In the genomic region with DNA sequence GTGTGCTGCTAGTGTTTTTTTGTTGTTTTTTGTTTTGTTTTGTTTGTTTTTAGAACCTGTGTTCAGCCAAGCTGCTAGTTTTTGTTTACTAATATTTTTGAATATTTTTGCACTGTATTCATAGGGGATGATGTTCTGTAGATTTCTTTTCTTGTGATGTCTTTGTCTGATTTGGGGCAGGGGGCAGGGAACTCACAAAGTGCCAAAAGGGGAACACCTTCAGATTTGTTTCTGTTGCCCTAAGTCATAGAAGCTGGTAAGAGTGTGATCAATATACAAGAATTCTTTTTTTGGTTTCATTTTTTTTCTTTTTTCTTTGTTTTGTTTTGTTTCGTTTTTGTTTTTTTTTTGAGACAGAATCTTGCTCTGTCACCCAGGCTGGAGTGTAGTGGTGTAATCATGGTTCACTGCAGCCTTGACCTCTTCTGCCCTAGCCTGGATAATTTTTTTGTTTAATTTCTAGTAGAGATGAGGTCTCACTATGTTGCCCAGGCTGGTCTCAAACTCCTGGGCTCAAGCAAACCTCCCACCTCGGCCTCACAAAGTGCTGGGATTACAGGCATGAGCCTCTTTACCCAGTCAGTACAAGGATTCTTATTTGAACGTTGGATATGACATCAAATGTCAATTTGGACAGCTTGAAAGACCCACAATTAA, we compare ENCODE assay signal across 1 cellular context.
TF ChIP-seq lines count a peak whose summit lies in the region.

No MANE protein-coding gene starts in this region.

TF ChIP-seq in HepG2, 621 proteins besides CTCF, POLR2A, EP300 and RAD21 (continued from another document and continues in another):
- TF ChIP-seq, protein P1, sequence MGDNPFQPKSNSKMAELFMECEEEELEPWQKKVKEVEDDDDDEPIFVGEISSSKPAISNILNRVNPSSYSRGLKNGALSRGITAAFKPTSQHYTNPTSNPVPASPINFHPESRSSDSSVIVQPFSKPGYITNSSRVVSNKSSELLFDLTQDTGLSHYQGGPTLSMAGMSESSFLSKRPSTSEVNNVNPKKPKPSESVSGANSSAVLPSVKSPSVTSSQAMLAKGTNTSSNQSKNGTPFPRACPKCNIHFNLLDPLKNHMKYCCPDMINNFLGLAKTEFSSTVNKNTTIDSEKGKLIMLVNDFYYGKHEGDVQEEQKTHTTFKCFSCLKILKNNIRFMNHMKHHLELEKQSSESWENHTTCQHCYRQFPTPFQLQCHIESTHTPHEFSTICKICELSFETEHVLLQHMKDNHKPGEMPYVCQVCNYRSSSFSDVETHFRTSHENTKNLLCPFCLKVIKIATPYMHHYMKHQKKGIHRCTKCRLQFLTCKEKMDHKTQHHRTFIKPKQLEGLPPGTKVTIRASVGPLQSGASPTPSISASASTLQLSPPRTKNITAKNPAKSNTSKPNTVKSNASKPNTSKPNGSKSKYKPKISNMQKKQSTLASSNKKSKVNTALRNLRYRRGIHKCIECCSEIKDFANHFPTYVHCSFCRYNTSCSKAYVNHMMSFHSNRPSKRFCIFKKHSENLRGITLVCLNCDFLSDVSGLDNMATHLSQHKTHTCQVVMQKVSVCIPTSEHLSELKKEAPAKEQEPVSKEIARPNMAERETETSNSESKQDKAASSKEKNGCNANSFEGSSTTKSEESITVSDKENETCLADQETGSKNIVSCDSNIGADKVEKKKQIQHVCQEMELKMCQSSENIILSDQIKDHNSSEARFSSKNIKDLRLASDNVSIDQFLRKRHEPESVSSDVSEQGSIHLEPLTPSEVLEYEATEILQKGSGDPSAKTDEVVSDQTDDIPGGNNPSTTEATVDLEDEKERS (CRISPR knock-in tag; IDR thresholded peaks at IDR 0.05) = 0 out of 2 replicates have a peak, but pooled peaks have one; percentile 23
- no peak for TF ChIP-seq ZC3H13 (CRISPR knock-in tag; IDR thresholded peaks at IDR 0.05)
- no peak for TF ChIP-seq ZNF562 (CRISPR knock-in tag; IDR thresholded peaks at IDR 0.05; ENCODE audit: borderline replicate concordance)
- no peak for TF ChIP-seq CAMTA2 (CRISPR knock-in tag; IDR thresholded peaks at IDR 0.05; ENCODE audit: borderline replicate concordance)
- no peak for TF ChIP-seq ZNF124 (CRISPR knock-in tag; IDR thresholded peaks at IDR 0.05)
- peak; percentile 5; the same call in 1 of the 2 replicates for TF ChIP-seq ZNF350 (CRISPR knock-in tag; IDR thresholded peaks at IDR 0.05; ENCODE audit: borderline replicate concordance, low read depth)
- no peak for TF ChIP-seq HOXA5 (CRISPR knock-in tag; IDR thresholded peaks at IDR 0.05)
- TF ChIP-seq, protein P2, sequence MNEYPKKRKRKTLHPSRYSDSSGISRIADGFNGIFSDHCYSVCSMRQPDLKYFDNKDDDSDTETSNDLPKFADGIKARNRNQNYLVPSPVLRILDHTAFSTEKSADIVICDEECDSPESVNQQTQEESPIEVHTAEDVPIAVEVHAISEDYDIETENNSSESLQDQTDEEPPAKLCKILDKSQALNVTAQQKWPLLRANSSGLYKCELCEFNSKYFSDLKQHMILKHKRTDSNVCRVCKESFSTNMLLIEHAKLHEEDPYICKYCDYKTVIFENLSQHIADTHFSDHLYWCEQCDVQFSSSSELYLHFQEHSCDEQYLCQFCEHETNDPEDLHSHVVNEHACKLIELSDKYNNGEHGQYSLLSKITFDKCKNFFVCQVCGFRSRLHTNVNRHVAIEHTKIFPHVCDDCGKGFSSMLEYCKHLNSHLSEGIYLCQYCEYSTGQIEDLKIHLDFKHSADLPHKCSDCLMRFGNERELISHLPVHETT (CRISPR knock-in tag; conservative IDR thresholded peaks at IDR 0.05) = no peak
- TF ChIP-seq, protein P3, sequence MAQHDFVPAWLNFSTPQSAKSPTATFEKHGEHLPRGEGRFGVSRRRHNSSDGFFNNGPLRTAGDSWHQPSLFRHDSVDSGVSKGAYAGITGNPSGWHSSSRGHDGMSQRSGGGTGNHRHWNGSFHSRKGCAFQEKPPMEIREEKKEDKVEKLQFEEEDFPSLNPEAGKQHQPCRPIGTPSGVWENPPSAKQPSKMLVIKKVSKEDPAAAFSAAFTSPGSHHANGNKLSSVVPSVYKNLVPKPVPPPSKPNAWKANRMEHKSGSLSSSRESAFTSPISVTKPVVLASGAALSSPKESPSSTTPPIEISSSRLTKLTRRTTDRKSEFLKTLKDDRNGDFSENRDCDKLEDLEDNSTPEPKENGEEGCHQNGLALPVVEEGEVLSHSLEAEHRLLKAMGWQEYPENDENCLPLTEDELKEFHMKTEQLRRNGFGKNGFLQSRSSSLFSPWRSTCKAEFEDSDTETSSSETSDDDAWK (CRISPR knock-in tag; IDR thresholded peaks at IDR 0.05) = no peak
- TF ChIP-seq NCOA2 (CRISPR knock-in tag; IDR thresholded peaks at IDR 0.05) = peak; percentile 64
- no peak for TF ChIP-seq ATM (IDR thresholded peaks at IDR 0.05; ENCODE audit: borderline replicate concordance)
- TF ChIP-seq SOX6 (IDR thresholded peaks at IDR 0.05) = no peak
- TF ChIP-seq SOX6 (CRISPR knock-in tag; IDR thresholded peaks at IDR 0.05) = peak; percentile 79
- TF ChIP-seq, protein P4, sequence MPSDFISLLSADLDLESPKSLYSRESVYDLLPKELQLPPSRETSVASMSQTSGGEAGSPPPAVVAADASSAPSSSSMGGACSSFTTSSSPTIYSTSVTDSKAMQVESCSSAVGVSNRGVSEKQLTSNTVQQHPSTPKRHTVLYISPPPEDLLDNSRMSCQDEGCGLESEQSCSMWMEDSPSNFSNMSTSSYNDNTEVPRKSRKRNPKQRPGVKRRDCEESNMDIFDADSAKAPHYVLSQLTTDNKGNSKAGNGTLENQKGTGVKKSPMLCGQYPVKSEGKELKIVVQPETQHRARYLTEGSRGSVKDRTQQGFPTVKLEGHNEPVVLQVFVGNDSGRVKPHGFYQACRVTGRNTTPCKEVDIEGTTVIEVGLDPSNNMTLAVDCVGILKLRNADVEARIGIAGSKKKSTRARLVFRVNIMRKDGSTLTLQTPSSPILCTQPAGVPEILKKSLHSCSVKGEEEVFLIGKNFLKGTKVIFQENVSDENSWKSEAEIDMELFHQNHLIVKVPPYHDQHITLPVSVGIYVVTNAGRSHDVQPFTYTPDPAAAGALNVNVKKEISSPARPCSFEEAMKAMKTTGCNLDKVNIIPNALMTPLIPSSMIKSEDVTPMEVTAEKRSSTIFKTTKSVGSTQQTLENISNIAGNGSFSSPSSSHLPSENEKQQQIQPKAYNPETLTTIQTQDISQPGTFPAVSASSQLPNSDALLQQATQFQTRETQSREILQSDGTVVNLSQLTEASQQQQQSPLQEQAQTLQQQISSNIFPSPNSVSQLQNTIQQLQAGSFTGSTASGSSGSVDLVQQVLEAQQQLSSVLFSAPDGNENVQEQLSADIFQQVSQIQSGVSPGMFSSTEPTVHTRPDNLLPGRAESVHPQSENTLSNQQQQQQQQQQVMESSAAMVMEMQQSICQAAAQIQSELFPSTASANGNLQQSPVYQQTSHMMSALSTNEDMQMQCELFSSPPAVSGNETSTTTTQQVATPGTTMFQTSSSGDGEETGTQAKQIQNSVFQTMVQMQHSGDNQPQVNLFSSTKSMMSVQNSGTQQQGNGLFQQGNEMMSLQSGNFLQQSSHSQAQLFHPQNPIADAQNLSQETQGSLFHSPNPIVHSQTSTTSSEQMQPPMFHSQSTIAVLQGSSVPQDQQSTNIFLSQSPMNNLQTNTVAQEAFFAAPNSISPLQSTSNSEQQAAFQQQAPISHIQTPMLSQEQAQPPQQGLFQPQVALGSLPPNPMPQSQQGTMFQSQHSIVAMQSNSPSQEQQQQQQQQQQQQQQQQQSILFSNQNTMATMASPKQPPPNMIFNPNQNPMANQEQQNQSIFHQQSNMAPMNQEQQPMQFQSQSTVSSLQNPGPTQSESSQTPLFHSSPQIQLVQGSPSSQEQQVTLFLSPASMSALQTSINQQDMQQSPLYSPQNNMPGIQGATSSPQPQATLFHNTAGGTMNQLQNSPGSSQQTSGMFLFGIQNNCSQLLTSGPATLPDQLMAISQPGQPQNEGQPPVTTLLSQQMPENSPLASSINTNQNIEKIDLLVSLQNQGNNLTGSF (CRISPR knock-in tag; IDR thresholded peaks at IDR 0.05) = no peak
- TF ChIP-seq TAF15 (IDR thresholded peaks at IDR 0.05; ENCODE audit: low read depth, low read length, poor library complexity, severe bottlenecking) = no peak
- 0 out of 2 replicates have a peak, but pooled peaks have one; percentile 43 for TF ChIP-seq FOXK1 (CRISPR knock-in tag; IDR thresholded peaks at IDR 0.05; ENCODE audit: borderline replicate concordance, low read depth)
- no peak for TF ChIP-seq ZNF546 (CRISPR knock-in tag; conservative IDR thresholded peaks at IDR 0.05)
- TF ChIP-seq PRMT3 (CRISPR knock-in tag; IDR thresholded peaks at IDR 0.05; ENCODE audit: borderline replicate concordance, low read depth) = no peak
- peak; percentile 32; the same call in 1 of the 2 replicates for TF ChIP-seq CREM (IDR thresholded peaks at IDR 0.05)
- TF ChIP-seq CREM (CRISPR knock-in tag; IDR thresholded peaks at IDR 0.05) = no peak
- TF ChIP-seq ZBTB8A (CRISPR knock-in tag; IDR thresholded peaks at IDR 0.05; ENCODE audit: borderline replicate concordance, low read depth) = 0 out of 2 replicates have a peak, but pooled peaks have one; percentile 10
- peak; percentile 89 for TF ChIP-seq RARA (CRISPR knock-in tag; IDR thresholded peaks at IDR 0.05)
- no peak for TF ChIP-seq ZNF296 (CRISPR knock-in tag; conservative IDR thresholded peaks at IDR 0.05)
- no peak for TF ChIP-seq TCF12 (IDR thresholded peaks at IDR 0.05)
- no peak for TF ChIP-seq TCF12 (CRISPR knock-in tag; IDR thresholded peaks at IDR 0.05)
- peak; percentile 41 for TF ChIP-seq HNF4A (CRISPR knock-in tag; IDR thresholded peaks at IDR 0.05)
- TF ChIP-seq ZSCAN29 (CRISPR knock-in tag; conservative IDR thresholded peaks at IDR 0.05) = no peak
- peak; percentile 86; the same call in 1 of the 2 replicates for TF ChIP-seq RXRB (CRISPR knock-in tag; IDR thresholded peaks at IDR 0.05; ENCODE audit: borderline replicate concordance)
- TF ChIP-seq, protein P5, sequence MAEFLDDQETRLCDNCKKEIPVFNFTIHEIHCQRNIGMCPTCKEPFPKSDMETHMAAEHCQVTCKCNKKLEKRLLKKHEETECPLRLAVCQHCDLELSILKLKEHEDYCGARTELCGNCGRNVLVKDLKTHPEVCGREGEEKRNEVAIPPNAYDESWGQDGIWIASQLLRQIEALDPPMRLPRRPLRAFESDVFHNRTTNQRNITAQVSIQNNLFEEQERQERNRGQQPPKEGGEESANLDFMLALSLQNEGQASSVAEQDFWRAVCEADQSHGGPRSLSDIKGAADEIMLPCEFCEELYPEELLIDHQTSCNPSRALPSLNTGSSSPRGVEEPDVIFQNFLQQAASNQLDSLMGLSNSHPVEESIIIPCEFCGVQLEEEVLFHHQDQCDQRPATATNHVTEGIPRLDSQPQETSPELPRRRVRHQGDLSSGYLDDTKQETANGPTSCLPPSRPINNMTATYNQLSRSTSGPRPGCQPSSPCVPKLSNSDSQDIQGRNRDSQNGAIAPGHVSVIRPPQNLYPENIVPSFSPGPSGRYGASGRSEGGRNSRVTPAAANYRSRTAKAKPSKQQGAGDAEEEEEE (CRISPR knock-in tag; IDR thresholded peaks at IDR 0.05; ENCODE audit: borderline replicate concordance) = no peak
- TF ChIP-seq KAT2B (IDR thresholded peaks at IDR 0.05; ENCODE audit: borderline replicate concordance, low read depth, low read length) = no peak
- TF ChIP-seq IKZF1 (IDR thresholded peaks at IDR 0.05) = no peak
- TF ChIP-seq HNF4G (IDR thresholded peaks at IDR 0.05; ENCODE audit: borderline replicate concordance, low read depth, low read length) = no peak
- TF ChIP-seq HNF4G (CRISPR knock-in tag; IDR thresholded peaks at IDR 0.05; ENCODE audit: borderline replicate concordance, low read depth) = 0 out of 2 replicates have a peak, but pooled peaks have one; percentile 21
- TF ChIP-seq, protein P6, sequence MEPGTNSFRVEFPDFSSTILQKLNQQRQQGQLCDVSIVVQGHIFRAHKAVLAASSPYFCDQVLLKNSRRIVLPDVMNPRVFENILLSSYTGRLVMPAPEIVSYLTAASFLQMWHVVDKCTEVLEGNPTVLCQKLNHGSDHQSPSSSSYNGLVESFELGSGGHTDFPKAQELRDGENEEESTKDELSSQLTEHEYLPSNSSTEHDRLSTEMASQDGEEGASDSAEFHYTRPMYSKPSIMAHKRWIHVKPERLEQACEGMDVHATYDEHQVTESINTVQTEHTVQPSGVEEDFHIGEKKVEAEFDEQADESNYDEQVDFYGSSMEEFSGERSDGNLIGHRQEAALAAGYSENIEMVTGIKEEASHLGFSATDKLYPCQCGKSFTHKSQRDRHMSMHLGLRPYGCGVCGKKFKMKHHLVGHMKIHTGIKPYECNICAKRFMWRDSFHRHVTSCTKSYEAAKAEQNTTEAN (CRISPR knock-in tag; conservative IDR thresholded peaks at IDR 0.05) = no peak
- TF ChIP-seq ZNF331 (CRISPR knock-in tag; IDR thresholded peaks at IDR 0.05) = no peak
- TF ChIP-seq SOX13 (IDR thresholded peaks at IDR 0.05) = no peak
- TF ChIP-seq SOX13 (CRISPR knock-in tag; conservative IDR thresholded peaks at IDR 0.05 in 1 of 2, IDR thresholded peaks at IDR 0.05 in 1 of 2) = peak in 1 of 2 experiments; percentile 71; a peak in 2 of 4 replicates
- no peak for TF ChIP-seq KLF11 (CRISPR knock-in tag; IDR thresholded peaks at IDR 0.05)
- no peak for TF ChIP-seq ZNF101 (CRISPR knock-in tag; IDR thresholded peaks at IDR 0.05; ENCODE audit: borderline replicate concordance, low read depth)
- TF ChIP-seq, protein P7, sequence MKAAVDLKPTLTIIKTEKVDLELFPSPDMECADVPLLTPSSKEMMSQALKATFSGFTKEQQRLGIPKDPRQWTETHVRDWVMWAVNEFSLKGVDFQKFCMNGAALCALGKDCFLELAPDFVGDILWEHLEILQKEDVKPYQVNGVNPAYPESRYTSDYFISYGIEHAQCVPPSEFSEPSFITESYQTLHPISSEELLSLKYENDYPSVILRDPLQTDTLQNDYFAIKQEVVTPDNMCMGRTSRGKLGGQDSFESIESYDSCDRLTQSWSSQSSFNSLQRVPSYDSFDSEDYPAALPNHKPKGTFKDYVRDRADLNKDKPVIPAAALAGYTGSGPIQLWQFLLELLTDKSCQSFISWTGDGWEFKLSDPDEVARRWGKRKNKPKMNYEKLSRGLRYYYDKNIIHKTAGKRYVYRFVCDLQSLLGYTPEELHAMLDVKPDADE (CRISPR knock-in tag; IDR thresholded peaks at IDR 0.05) = no peak
- no peak for TF ChIP-seq HNRNPL (IDR thresholded peaks at IDR 0.05; ENCODE audit: low read depth, low read length)
- TF ChIP-seq, protein P8, sequence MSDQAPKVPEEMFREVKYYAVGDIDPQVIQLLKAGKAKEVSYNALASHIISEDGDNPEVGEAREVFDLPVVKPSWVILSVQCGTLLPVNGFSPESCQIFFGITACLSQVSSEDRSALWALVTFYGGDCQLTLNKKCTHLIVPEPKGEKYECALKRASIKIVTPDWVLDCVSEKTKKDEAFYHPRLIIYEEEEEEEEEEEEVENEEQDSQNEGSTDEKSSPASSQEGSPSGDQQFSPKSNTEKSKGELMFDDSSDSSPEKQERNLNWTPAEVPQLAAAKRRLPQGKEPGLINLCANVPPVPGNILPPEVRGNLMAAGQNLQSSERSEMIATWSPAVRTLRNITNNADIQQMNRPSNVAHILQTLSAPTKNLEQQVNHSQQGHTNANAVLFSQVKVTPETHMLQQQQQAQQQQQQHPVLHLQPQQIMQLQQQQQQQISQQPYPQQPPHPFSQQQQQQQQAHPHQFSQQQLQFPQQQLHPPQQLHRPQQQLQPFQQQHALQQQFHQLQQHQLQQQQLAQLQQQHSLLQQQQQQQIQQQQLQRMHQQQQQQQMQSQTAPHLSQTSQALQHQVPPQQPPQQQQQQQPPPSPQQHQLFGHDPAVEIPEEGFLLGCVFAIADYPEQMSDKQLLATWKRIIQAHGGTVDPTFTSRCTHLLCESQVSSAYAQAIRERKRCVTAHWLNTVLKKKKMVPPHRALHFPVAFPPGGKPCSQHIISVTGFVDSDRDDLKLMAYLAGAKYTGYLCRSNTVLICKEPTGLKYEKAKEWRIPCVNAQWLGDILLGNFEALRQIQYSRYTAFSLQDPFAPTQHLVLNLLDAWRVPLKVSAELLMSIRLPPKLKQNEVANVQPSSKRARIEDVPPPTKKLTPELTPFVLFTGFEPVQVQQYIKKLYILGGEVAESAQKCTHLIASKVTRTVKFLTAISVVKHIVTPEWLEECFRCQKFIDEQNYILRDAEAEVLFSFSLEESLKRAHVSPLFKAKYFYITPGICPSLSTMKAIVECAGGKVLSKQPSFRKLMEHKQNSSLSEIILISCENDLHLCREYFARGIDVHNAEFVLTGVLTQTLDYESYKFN (CRISPR knock-in tag; conservative IDR thresholded peaks at IDR 0.05) = peak; percentile 68
